7 cellular contexts compared by ENCODE assay signal in genomic region chr11:45804806-45805304, GRCh38. TPM values are rescaled to one million over a fixed set of nuclear protein-coding genes. Genes with fewer than 3 reads are reported as not detected.
DNase-seq lines count a peak whose midpoint lies in the region; ATAC-seq, FAIRE-seq and TF ChIP-seq lines count a peak whose summit lies in the region.

Gene SLC35C1 (plus strand): TSS chr11:45805149. CDS start chr11:45805802, 653 bp downstream.

- in situ Hi-C loops in astrocyte of the spinal cord (cut with HindIII; ENCODE audit: low sequenced_read_pairs) = no loop called here

- DNase-seq in GM18507 (ENCODE audit: extremely low spot score, insufficient read length, low read depth) = peak; percentile 97
- peak; percentile 94 to 97 for DNase-seq in NCI-H2081 (lab: John Stamatoyannopoulos, UW)
- DNase-seq in T1000 (lab: John Stamatoyannopoulos, UW) = peak; percentile 86
- peak; percentile 95 for DNase-seq in astrocyte of the spinal cord (ENCODE audit: low read depth, low spot score)
- DNase-seq in hippocampal formation (lab: John Stamatoyannopoulos, UW) = peak; percentile 93 to 96
- DNase-seq in sciatic nerve (ENCODE audit: low spot score) = peak; percentile 98

- ATAC-seq in HG02973 (IDR thresholded peaks at IDR 0.05; ENCODE audit: unreplicated experiment) (peak; percentile 90), sciatic nerve (peak; percentile 97)

- TF ChIP-seq CTCF in astrocyte of the spinal cord (IDR thresholded peaks at IDR 0.05; ENCODE audit: low read depth, low read length) = peak; percentile 8

- intact Hi-C loops in sciatic nerve (cut with DNase I) = no loop called here

- H3K4me3 ChIP-seq in astrocyte of the spinal cord (ENCODE audit: low read depth, low read length) = peak within 1 kb of the TSS; percentile 52

- FAIRE-seq in GM18507 (lab: Jason Lieb, UNC) = peak; percentile 84

RNA-seq across cellular contexts. Expression of gene SLC35C1, which starts in this region (rescaled TPM):
- total RNA-seq in sciatic nerve = 12.0 TPM

Comparison
In these comparisons a context has a peak if more than half of its experiments do, and no peak if none do; other contexts are left out.
1. Peak in every context shown above with its lines: DNase-seq, ATAC-seq and H3K4me3 ChIP-seq.